In the genomic region with DNA sequence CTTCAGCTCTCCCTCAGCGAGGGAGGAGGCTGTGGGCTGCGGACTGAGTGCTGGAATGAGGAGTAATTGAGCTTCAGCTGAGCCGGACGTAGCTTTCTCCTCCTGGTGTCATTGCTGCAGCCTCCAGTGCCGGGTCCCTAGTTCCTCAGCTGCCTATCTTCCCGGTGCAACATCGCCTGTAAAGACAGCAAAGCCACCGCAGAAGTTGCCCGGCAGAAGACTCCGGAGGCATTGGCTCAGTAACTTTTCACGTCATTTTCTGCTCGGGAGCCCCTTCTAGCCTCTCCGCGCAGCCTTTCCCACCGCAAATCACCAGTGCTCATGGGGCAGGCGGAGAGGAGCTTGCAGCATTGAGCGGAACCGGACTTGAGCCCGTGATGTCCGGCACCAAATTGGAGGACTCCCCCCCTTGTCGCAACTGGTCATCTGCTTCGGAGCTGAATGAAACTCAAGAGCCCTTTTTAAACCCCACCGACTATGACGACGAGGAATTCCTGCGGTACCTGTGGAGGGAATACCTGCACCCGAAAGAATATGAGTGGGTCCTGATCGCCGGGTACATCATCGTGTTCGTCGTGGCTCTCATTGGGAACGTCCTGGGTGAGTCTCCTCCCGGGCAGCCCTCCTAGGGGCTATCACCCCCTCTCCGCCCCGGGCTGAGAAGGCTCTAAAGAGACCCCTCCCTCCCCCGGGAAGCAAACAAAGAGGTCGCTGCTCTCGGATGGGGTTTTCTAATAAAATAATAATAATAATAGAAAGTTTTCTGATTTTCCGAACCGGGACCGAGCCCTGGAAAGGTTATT, we compare ENCODE assay signal across 13 cellular contexts. TPM values are rescaled to one million over a fixed set of nuclear protein-coding genes. Genes with fewer than 3 reads are reported as not detected.
DNase-seq lines count a peak whose midpoint lies in the region; ATAC-seq and TF ChIP-seq lines count a peak whose summit lies in the region.
"Had no signal": no experiment of that assay in that cellular context is flagged by ENCODE, and none has a peak within 500 bp of the region (broad histone marks: within the 10 kb centered on the region; RNA-seq: fewer than 3 reads in every experiment).

A gene (plus strand): TSS at position 305 of the 803 bp plus-strand sequence. CDS start 73 bp downstream, at position 378.

- H3K36me3 ChIP-seq in SK-N-SH (replicated peaks in 1 of 2; ENCODE audit: control insufficient read depth in 1 of 2, insufficient read depth in 2 of 2, low read length in 1 of 2): no peaks in the 10 kb centered on the region
- no peaks in the 10 kb centered on the region for H3K36me3 ChIP-seq in duodenal mucosa (ENCODE audit: control insufficient read depth in 1 of 2, insufficient read depth in 2 of 2, low read length in 2 of 2)
- H3K36me3 ChIP-seq in suprapubic skin: no peaks in the 10 kb centered on the region

- no peaks in the 10 kb centered on the region for H3K9me2 ChIP-seq in SK-N-SH

- H3K4me2 ChIP-seq in SK-N-SH: no peak within 1 kb of the TSS

- H3K79me2 ChIP-seq in SK-N-SH (ENCODE audit: insufficient read depth): no peaks in the 10 kb centered on the region

- H3K9ac ChIP-seq in SK-N-SH: no peak within 1 kb of the TSS
- H3K9ac ChIP-seq in duodenal mucosa (ENCODE audit: low read depth in 1 of 2, low read length in 2 of 2): no peak within 1 kb of the TSS

- no peak for TF ChIP-seq RAD21 in SK-N-SH (IDR thresholded peaks at IDR 0.05; ENCODE audit: low read length)

- WGBS in SK-N-SH (ENCODE audit: low lambda C conversion rate): 8% methylated on average over 34 of the region's 42 CpGs
- under 1% methylated on average over 30 of the region's 42 CpGs for WGBS in suprapubic skin

- TF ChIP-seq EP300 in SK-N-SH (IDR thresholded peaks at IDR 0.05; ENCODE audit: borderline replicate concordance in 1 of 2, low read depth in 1 of 2, low read length in 1 of 2): no peak
- TF ChIP-seq EP300 in suprapubic skin (IDR thresholded peaks at IDR 0.05): no peak

- CTCF ChIA-PET in SK-N-SH (lab: Yijun Ruan, JAX): no interaction called here

- H3K27me3 ChIP-seq in SK-N-SH (ENCODE audit: insufficient read depth) (peaks cover 6% of the 10 kb centered on the region; the same call in 1 of the 2 replicates), duodenal mucosa (ENCODE audit: control insufficient read depth in 1 of 2, insufficient read depth in 2 of 2, low read length in 2 of 2) (peaks cover 17 to 26% of the 10 kb centered on the region in 2 donors), suprapubic skin (peaks cover 41% of the 10 kb centered on the region)

- no peak within 1 kb of the TSS for H2AFZ ChIP-seq in SK-N-SH (ENCODE audit: low read depth)

- H3K9me3 ChIP-seq in SK-N-SH: no peaks in the 10 kb centered on the region
- no peaks in the 10 kb centered on the region for H3K9me3 ChIP-seq in duodenal mucosa (ENCODE audit: control insufficient read depth in 1 of 2, low read length in 2 of 2)
- H3K9me3 ChIP-seq in suprapubic skin: no peaks in the 10 kb centered on the region

- POLR2A ChIA-PET in SK-N-SH (lab: Yijun Ruan, JAX): no interaction called here

- no peak for ATAC-seq in SK-N-SH treated with all-trans-retinoic acid at 6 μM for 48 hours
- ATAC-seq in GM18867 (IDR thresholded peaks at IDR 0.05; ENCODE audit: unreplicated experiment): no peak
- no peak for ATAC-seq in HG03095 (IDR thresholded peaks at IDR 0.05; ENCODE audit: unreplicated experiment)

- DNase-seq in SK-N-SH (peak; percentile 2), left kidney (ENCODE audit: low read depth, low spot score) (peak; percentile 62), suprapubic skin (ENCODE audit: low spot score in 2 of 2) (no peak), putamen (ENCODE audit: low spot score) (no peak)
- DNase-seq: activated gamma-delta T cell, DMS153, T-helper 1 cell had no signal

- H3K27ac ChIP-seq in SK-N-SH (ENCODE audit: low read depth in 2 of 2, low read length in 1 of 2): no peak within 1 kb of the TSS
- no peak within 1 kb of the TSS for H3K27ac ChIP-seq in duodenal mucosa (ENCODE audit: low read depth, low read length)
- H3K27ac ChIP-seq in suprapubic skin: no peak within 1 kb of the TSS

- no peaks in the 10 kb centered on the region for H4K20me1 ChIP-seq in SK-N-SH (ENCODE audit: insufficient read depth)

- TF ChIP-seq CTCF in SK-N-SH (IDR thresholded peaks at IDR 0.05): no peak
- TF ChIP-seq CTCF in suprapubic skin (IDR thresholded peaks at IDR 0.05): no peak

- no peak for TF ChIP-seq POLR2A in suprapubic skin (IDR thresholded peaks at IDR 0.05)

- H3K4me3 ChIP-seq in SK-N-SH (ENCODE audit: low read depth in 2 of 2, low read length in 1 of 2) (no peak within 1 kb of the TSS), duodenal mucosa (ENCODE audit: low read depth in 1 of 2, low read length in 2 of 2) (peak within 1 kb of the TSS; percentile 29 to 40), suprapubic skin (peak within 1 kb of the TSS; percentile 17)

- no peaks in the 10 kb centered on the region for H3K4me1 ChIP-seq in SK-N-SH (ENCODE audit: control insufficient read depth in 1 of 2, insufficient read depth in 2 of 2, low read depth in 1 of 2, low read length in 1 of 2)
- peaks cover 0 to 2% of the 10 kb centered on the region in 2 donors for H3K4me1 ChIP-seq in duodenal mucosa (ENCODE audit: control insufficient read depth in 1 of 2, insufficient read depth in 2 of 2, low read length in 2 of 2)
- H3K4me1 ChIP-seq in suprapubic skin: peaks cover 8% of the 10 kb centered on the region

- no peaks in the 10 kb centered on the region for H3F3A ChIP-seq in SK-N-SH (replicated peaks; ENCODE audit: insufficient read depth)

TF ChIP-seq in SK-N-SH, 30 proteins besides CTCF, POLR2A, EP300 and RAD21 (continues in another document):
- TF ChIP-seq, protein P1, sequence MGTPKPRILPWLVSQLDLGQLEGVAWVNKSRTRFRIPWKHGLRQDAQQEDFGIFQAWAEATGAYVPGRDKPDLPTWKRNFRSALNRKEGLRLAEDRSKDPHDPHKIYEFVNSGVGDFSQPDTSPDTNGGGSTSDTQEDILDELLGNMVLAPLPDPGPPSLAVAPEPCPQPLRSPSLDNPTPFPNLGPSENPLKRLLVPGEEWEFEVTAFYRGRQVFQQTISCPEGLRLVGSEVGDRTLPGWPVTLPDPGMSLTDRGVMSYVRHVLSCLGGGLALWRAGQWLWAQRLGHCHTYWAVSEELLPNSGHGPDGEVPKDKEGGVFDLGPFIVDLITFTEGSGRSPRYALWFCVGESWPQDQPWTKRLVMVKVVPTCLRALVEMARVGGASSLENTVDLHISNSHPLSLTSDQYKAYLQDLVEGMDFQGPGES (IDR thresholded peaks at IDR 0.05; ENCODE audit: low read depth, low read length): no peak
- TF ChIP-seq TCF12 (IDR thresholded peaks at IDR 0.05) (no peak), YY1 (IDR thresholded peaks at IDR 0.05; ENCODE audit: low read depth) (no peak), CHD2 (IDR thresholded peaks at IDR 0.05; ENCODE audit: low read length, partially characterized antibody) (no peak), MXI1 (IDR thresholded peaks at IDR 0.05; ENCODE audit: low read depth, low read length) (no peak), POLR2AphosphoS5 (IDR thresholded peaks at IDR 0.05; ENCODE audit: low read depth, low read length) (no peak), JUND (IDR thresholded peaks at IDR 0.05) (no peak), SIN3A (IDR thresholded peaks at IDR 0.05; ENCODE audit: borderline replicate concordance, low read depth, low read length) (no peak), NRF1 (IDR thresholded peaks at IDR 0.05; ENCODE audit: low read depth, low read length) (no peak), NFIC (IDR thresholded peaks at IDR 0.05; ENCODE audit: borderline replicate concordance) (no peak)
- TF ChIP-seq, protein P2, sequence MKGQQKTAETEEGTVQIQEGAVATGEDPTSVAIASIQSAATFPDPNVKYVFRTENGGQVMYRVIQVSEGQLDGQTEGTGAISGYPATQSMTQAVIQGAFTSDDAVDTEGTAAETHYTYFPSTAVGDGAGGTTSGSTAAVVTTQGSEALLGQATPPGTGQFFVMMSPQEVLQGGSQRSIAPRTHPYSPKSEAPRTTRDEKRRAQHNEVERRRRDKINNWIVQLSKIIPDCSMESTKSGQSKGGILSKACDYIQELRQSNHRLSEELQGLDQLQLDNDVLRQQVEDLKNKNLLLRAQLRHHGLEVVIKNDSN (IDR thresholded peaks at IDR 0.05; ENCODE audit: borderline replicate concordance, low read depth): no peak

TF ChIP-seq in SK-N-SH treated with all-trans-retinoic acid at 6 μM for 48 hours, 23 proteins besides CTCF, POLR2A, EP300 and RAD21 (continues in another document):
- TF ChIP-seq ISL1 (CRISPR knock-in tag; IDR thresholded peaks at IDR 0.05) (no peak), ESRRG (CRISPR knock-in tag; IDR thresholded peaks at IDR 0.05) (no peak), RARB (CRISPR knock-in tag; IDR thresholded peaks at IDR 0.05) (no peak), ZNF8 (CRISPR knock-in tag; IDR thresholded peaks at IDR 0.05) (no peak), GLIS3 (CRISPR knock-in tag; IDR thresholded peaks at IDR 0.05) (no peak), ZFP30 (CRISPR knock-in tag; IDR thresholded peaks at IDR 0.05) (no peak), CSDC2 (CRISPR knock-in tag; IDR thresholded peaks at IDR 0.05) (no peak), ZNF565 (CRISPR knock-in tag; conservative IDR thresholded peaks at IDR 0.05; ENCODE audit: low read depth) (no peak)
- TF ChIP-seq, protein P3, sequence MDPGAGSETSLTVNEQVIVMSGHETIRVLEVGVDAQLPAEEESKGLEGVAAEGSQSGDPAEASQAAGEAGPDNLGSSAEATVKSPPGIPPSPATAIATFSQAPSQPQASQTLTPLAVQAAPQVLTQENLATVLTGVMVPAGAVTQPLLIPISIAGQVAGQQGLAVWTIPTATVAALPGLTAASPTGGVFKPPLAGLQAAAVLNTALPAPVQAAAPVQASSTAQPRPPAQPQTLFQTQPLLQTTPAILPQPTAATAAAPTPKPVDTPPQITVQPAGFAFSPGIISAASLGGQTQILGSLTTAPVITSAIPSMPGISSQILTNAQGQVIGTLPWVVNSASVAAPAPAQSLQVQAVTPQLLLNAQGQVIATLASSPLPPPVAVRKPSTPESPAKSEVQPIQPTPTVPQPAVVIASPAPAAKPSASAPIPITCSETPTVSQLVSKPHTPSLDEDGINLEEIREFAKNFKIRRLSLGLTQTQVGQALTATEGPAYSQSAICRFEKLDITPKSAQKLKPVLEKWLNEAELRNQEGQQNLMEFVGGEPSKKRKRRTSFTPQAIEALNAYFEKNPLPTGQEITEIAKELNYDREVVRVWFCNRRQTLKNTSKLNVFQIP (CRISPR knock-in tag; IDR thresholded peaks at IDR 0.05; ENCODE audit: borderline replicate concordance, low read depth): no peak

RNA-seq across cellular contexts. Expression of the gene that starts here (rescaled TPM):
- polyA plus RNA-seq in SK-N-SH (2012; rRNA removed): not detected in 2 replicates
- not detected in 2 replicates for polyA plus RNA-seq in SK-N-SH (2012; cell fraction: cytosol; rRNA removed)
- not detected in 2 replicates for polyA plus RNA-seq in SK-N-SH (2012; cell fraction: nucleus; rRNA removed)
- total RNA-seq in suprapubic skin: not detected
- total RNA-seq: HT1080, myocyte had no signal

Comparison
In these comparisons a context has a peak if more than half of its experiments do, and no peak if none do; other contexts are left out.
1. Peak in DNase-seq in SK-N-SH; RNA of the gene not detected or under 1 TPM.
2. H3K4me3 ChIP-seq: peak in duodenal mucosa (2 of 2) and suprapubic skin (single experiment); none in SK-N-SH (0 of 2).